1 cellular context compared by ENCODE assay signal in genomic region chr5:180788651-180789410, GRCh38.
A peak's percentile ranks its signal among the peaks of the same experiment; 100 is the strongest.
TF ChIP-seq lines count a peak whose summit lies in the region.

No MANE protein-coding gene starts in this region.

TF ChIP-seq in K562, 482 proteins besides CTCF, POLR2A, EP300 and RAD21:
- 0 out of 2 replicates have a peak, but pooled peaks have one; percentile 30 for TF ChIP-seq ZNF263 (CRISPR knock-in tag; IDR thresholded peaks at IDR 0.05; ENCODE audit: borderline replicate concordance)
